Comparison of ENCODE assay signal across 11 cellular contexts in the genomic region with DNA sequence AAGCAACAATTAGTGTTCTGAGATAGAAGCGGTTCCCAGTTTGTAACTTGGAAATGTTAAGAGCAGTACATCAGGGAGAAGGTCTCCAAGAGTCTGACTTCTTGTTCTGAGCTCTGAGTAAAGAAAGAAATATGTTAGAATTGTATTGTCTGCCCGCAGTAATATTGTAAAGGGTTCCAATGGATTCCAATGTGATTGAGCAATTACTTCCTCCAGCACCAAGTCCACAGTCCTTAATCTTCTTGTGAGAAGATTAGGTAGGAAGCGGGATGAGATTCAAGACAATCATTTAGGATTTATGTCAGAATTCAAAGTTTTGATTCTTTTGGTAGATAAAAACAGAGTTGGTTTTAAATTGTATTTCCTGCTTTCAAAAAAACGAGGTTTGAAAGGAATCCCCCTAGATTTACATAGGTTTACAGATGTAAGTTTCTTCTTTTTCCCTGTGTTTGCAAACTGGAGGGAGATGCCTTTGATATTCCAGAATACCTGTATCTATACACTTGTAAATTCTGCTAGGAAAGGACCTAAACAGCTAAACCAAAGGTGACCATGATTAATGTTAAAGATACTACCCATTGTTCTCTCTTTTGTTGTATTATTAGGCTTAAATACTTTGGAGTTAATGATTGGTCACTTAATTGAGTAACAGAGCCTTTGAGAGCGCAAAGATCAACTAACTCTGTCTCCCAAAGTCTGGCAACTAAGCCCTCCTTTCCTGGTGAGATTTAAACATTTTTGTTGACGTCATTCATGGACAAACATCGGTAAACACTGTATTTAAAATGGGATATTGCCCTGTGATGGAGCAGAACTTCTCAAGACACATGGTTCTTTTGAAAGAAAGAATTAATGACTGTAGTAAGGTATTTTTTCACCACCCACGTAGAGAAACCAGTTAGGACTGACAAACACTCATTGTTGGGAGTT. TPM values are rescaled to one million over a fixed set of nuclear protein-coding genes. Genes with fewer than 3 reads are reported as not detected.
DNase-seq lines count a peak whose midpoint lies in the region; TF ChIP-seq lines count a peak whose summit lies in the region.
"Had no signal": no experiment of that assay in that cellular context is flagged by ENCODE, and none has a peak within 500 bp of the region (broad histone marks: within the 10 kb centered on the region; RNA-seq: fewer than 3 reads in every experiment).

No MANE protein-coding gene starts in this region.

- TF ChIP-seq CTCF in BJ (IDR thresholded peaks at IDR 0.05; ENCODE audit: insufficient read depth, low read depth, low read length) (no peak), epithelial cell of esophagus (IDR thresholded peaks at IDR 0.05; ENCODE audit: insufficient read depth, low read depth, low read length, missing control alignments) (no peak), neural crest cell (conservative IDR thresholded peaks at IDR 0.05) (no peak)

- peaks cover 31% of the 10 kb centered on the region for H3K4me1 Mint-ChIP-seq in neural crest cell

- peaks cover 2% of the 10 kb centered on the region for H3K9me3 Mint-ChIP-seq in neural crest cell

- peaks cover 12% of the 10 kb centered on the region for H3K36me3 Mint-ChIP-seq in neural crest cell (ENCODE audit: low read depth)

- H3K27me3 ChIP-seq in BJ (ENCODE audit: control insufficient read depth, insufficient read depth, low read length) (peaks cover 5% of the 10 kb centered on the region), MG63 (no peaks in the 10 kb centered on the region)

- peaks cover 6% of the 10 kb centered on the region for H3K27me3 Mint-ChIP-seq in neural crest cell (ENCODE audit: low read depth)

- peaks cover 2% of the 10 kb centered on the region; the same call in 1 of the 2 replicates for H3K9me3 ChIP-seq in MG63

- H3K4me3 ChIP-seq in BJ (ENCODE audit: low read depth, low read length) (peak overlapping the region; percentile 59; the same call in 1 of the 2 replicates), MG63 (peak overlapping the region; percentile 59), epithelial cell of esophagus (ENCODE audit: low read length) (no peak overlapping the region)

- H3K4me3 Mint-ChIP-seq in neural crest cell: peak overlapping the region; percentile 95

- POLR2A ChIA-PET in BJ (lab: Charles Lee): no interaction called here

- peak overlapping the region; percentile 1 for H3K27ac Mint-ChIP-seq in neural crest cell (ENCODE audit: unreplicated experiment)

- DNase-seq in BJ (ENCODE audit: low read depth) (peak; percentile 86), MG63 (no peak), epithelial cell of esophagus (ENCODE audit: low read depth) (peak; percentile 76), neural crest cell (ENCODE audit: low read depth, low spot score) (no peak), MV-4-11 (lab: John Stamatoyannopoulos, UW) (no peak), activated gamma-delta T cell treated with Interleukin-2 at 50 U/mL for 16 hours (no peak), DMS79 treated with DMSO at 0.1 percent for 48 hours (lab: John Stamatoyannopoulos, UW) (no peak), NCI-H774 (lab: John Stamatoyannopoulos, UW) (no peak)
- DNase-seq: erythroblast; NCI-H1930; stimulated activated CD4-positive, alpha-beta T cell treated with anti-CD3 and anti-CD28 coated beads, Interleukin-1b, Interleukin-23, amount 100 ng/mL, for 48 hours had no signal

- H3K36me3 ChIP-seq in BJ (ENCODE audit: control insufficient read depth, insufficient read depth, low read length) (no peaks in the 10 kb centered on the region), MG63 (no peaks in the 10 kb centered on the region)

- CTCF ChIA-PET in BJ (lab: Yijun Ruan, JAX): interaction anchor here (0.9 to 1.5 kb wide), 4 partner anchors 20 to 1127 kb away, joined by 3 to 5 read pairs (median 3); no protein-coding TSS in a partner anchor

RNA-seq across cellular contexts. Expression of gene VCAN, which starts 4.3 kb away (rescaled TPM):
- 22.2 and 38.0 TPM in 2 replicates for polyA plus RNA-seq in BJ (2011; rRNA removed)
- polyA minus RNA-seq in BJ (2011; rRNA and poly(A)+ RNA removed): 38.6 and 52.2 TPM in 2 replicates
- total RNA-seq in MG63 (2014; rRNA removed; shearing (Covaris generic); ENCODE audit: low replicate concordance): 26.6 and 36.9 TPM in 2 replicates
- total RNA-seq in neural crest cell: 234 and 236 TPM in 2 replicates

Comparison
In these comparisons a context has a peak if more than half of its experiments do, and no peak if none do; other contexts are left out.
1. DNase-seq: peak in BJ (single experiment) and epithelial cell of esophagus (single experiment); none in MG63 (single experiment), neural crest cell (single experiment), MV-4-11 (single experiment), activated gamma-delta T cell treated with Interleukin-2 at 50 U/mL for 16 hours (single experiment), DMS79 treated with DMSO at 0.1 percent for 48 hours (single experiment) and NCI-H774 (single experiment).